Comparison of ENCODE assay signal across 33 cellular contexts in genomic region chr15:75985966-75986365, GRCh38. TPM values are rescaled to one million over a fixed set of nuclear protein-coding genes. Genes with fewer than 3 reads are reported as not detected.
"Had no signal": no experiment of that assay in that cellular context is flagged by ENCODE, and none has a peak within 500 bp of the region (broad histone marks: within the 10 kb centered on the region; RNA-seq: fewer than 3 reads in every experiment).

No MANE protein-coding gene starts in this region.

- ATAC-seq: activated naive CD4-positive, alpha-beta T cell treated with anti-CD3 and anti-CD28 coated beads, Interleukin-2, amount 50 U/mL, for 72 hours; activated T-cell treated with anti-CD3 and anti-CD28 coated beads, Interleukin-2, amount 50 U/mL, for 4 hours; PC-3; SK-N-SH treated with all-trans-retinoic acid at 6 μM for 48 hours; T-cell had no signal

- H3K4me3 ChIP-seq: adrenal gland, cardiac muscle cell, Peyer's patch had no signal

- H3K27ac ChIP-seq: adrenal gland, cardiac muscle cell, Peyer's patch, VCaP had no signal

- H3K4me1 ChIP-seq: adrenal gland, Peyer's patch had no signal

- H3K9me3 ChIP-seq: adrenal gland, Peyer's patch had no signal

- DNase-seq: activated B cell treated with CpG ODN at 0.5 μM for 24 hours; activated CD4-positive, alpha-beta memory T cell treated with anti-CD3 and anti-CD28 coated beads for 36 hours; activated CD4-positive, alpha-beta T cell treated with anti-CD3 and anti-CD28 coated beads for 4 hours; activated CD4-positive, alpha-beta T cell treated with anti-CD3 and anti-CD28 coated beads, Interleukin-2, amount 50 U/mL, for 1 hour; activated CD4-positive, CD25-positive, alpha-beta regulatory T cell treated with anti-CD3 and anti-CD28 coated beads, Interleukin-2, amount 50 U/mL, for 72 hours; activated CD8-positive, alpha-beta memory T cell treated with anti-CD3 and anti-CD28 coated beads, Interleukin-2, amount 50 U/mL, for 4 hours; activated gamma-delta T cell treated with Interleukin-2 at 50 U/mL for 16 hours; activated naive CD4-positive, alpha-beta T cell treated with anti-CD3 and anti-CD28 coated beads for 36 hours; activated T-cell treated with anti-CD3 and anti-CD28 coated beads for 4 hours; activated T-cell treated with anti-CD3 and anti-CD28 coated beads, Interleukin-2, amount 50 U/mL, for 4 hours; adrenal gland; anterior cingulate cortex; Karpas-422; KBM-7; NCI-H1105; NCI-H1417 treated with DMSO at 0.1 percent for 48 hours; NCI-H187 treated with DMSO at 0.1 percent for 48 hours; NCI-H2081 treated with DMSO at 0.1 percent for 48 hours; NCI-H345; NCI-H524 treated with DMSO at 0.1 percent for 48 hours; NK-92 treated with Interleukin-12 subunit alpha and Interleukin-12 subunit beta, amount 100 ng/mL, for 24 hours; PC-3; Peyer's patch; RPMI8226; SIG-M5; T-cell; T-helper 9 cell had no signal

- H3K27me3 ChIP-seq: adrenal gland, cardiac muscle cell, Peyer's patch had no signal

- H3K36me3 ChIP-seq: adrenal gland, cardiac muscle cell, Peyer's patch had no signal

RNA-seq across cellular contexts. Expression of gene NRG4, which starts 26.3 kb away (rescaled TPM):
- total RNA-seq: activated CD4-positive, alpha-beta memory T cell treated with anti-CD3 and anti-CD28 coated beads for 36 hours; activated naive CD4-positive, alpha-beta T cell treated with anti-CD3 and anti-CD28 coated beads for 36 hours; activated naive CD4-positive, alpha-beta T cell treated with anti-CD3 and anti-CD28 coated beads, Interleukin-2, amount 50 U/mL, for 72 hours; activated T-helper 1 cell treated with anti-CD3 and anti-CD28 coated beads, Interleukin-12 subunit alpha, Interleukin-12 subunit beta, Interleukin-2, Interleukin-4 antibody, amounts not matched to agents 30 ng/mL and 10 ng/mL and 1 ng/mL, durations not matched to agents 14 hours and 24 hours and 36 hours; MCF 10A; Peyer's patch had no signal
